8 cellular contexts compared by ENCODE assay signal in genomic region chr9:135906291-135907005, GRCh38. TPM values are rescaled to one million over a fixed set of nuclear protein-coding genes. Genes with fewer than 3 reads are reported as not detected.
DNase-seq lines count a peak whose midpoint lies in the region; ATAC-seq and TF ChIP-seq lines count a peak whose summit lies in the region.

No MANE protein-coding gene starts in this region.

- peak overlapping the region; percentile 44 for H3K27ac ChIP-seq in CD4-positive, alpha-beta memory T cell (ENCODE audit: low read depth, low read length)
- H3K27ac ChIP-seq in HUES48 (ENCODE audit: low read depth, low read length) (peak overlapping the region; percentile 76), right cardiac atrium (ENCODE audit: low read length) (peak overlapping the region; percentile 50)

- H3K27me3 Mint-ChIP-seq in CD4-positive, alpha-beta memory T cell = no peaks in the 10 kb centered on the region
- H3K27me3 Mint-ChIP-seq in activated T-cell treated with anti-CD3 and anti-CD28 coated beads, Interleukin-2, amount 50 U/mL, for 24 hours = no peaks in the 10 kb centered on the region

- H3K9ac ChIP-seq in HUES48 (ENCODE audit: low read depth, low read length) = peak overlapping the region; percentile 59; the same call in 1 of the 2 replicates

- no peaks in the 10 kb centered on the region for H3K27me3 ChIP-seq in CD4-positive, alpha-beta memory T cell (ENCODE audit: insufficient read depth, low read length)
- no peaks in the 10 kb centered on the region for H3K27me3 ChIP-seq in HUES48 (ENCODE audit: control insufficient read depth, insufficient read depth, low read length)
- no peaks in the 10 kb centered on the region for H3K27me3 ChIP-seq in right cardiac atrium (ENCODE audit: control insufficient read depth, insufficient read depth)

- WGBS in right cardiac atrium = under 1% methylated on average over 70 of the region's 70 CpGs

- intact Hi-C loops in CD4-positive, alpha-beta memory T cell (cut with micrococcal nuclease) = loop anchor here (1.0 to 5.0 kb wide), 3 partner anchors 55 to 576 kb away; partner anchors contain the start of genes QSOX2, SEC16A and UBAC1
- intact Hi-C loops in right cardiac atrium (cut with DNase I) = no loop called here

- peaks cover 44% of the 10 kb centered on the region for H3K4me1 ChIP-seq in CD4-positive, alpha-beta memory T cell (ENCODE audit: insufficient read depth, low read length)
- peaks cover 25% of the 10 kb centered on the region for H3K4me1 ChIP-seq in HUES48 (ENCODE audit: control insufficient read depth, insufficient read depth, low read length)
- H3K4me1 ChIP-seq in right cardiac atrium (ENCODE audit: control insufficient read depth, insufficient read depth, low read length) = peaks cover 12% of the 10 kb centered on the region

- no peaks in the 10 kb centered on the region for H3K36me3 ChIP-seq in CD4-positive, alpha-beta memory T cell (ENCODE audit: insufficient read depth, low read length)
- peaks cover 21% of the 10 kb centered on the region for H3K36me3 ChIP-seq in HUES48 (ENCODE audit: control insufficient read depth, insufficient read depth, low read length)

- peaks cover 43 to 70% (median 57%) of the 10 kb centered on the region in 4 donors for H3K4me1 Mint-ChIP-seq in CD4-positive, alpha-beta memory T cell
- H3K4me1 Mint-ChIP-seq in activated T-cell treated with anti-CD3 and anti-CD28 coated beads, Interleukin-2, amount 50 U/mL, for 24 hours (ENCODE audit: low read depth) = peaks cover 77% of the 10 kb centered on the region

- H3K9me3 ChIP-seq in CD4-positive, alpha-beta memory T cell (ENCODE audit: control insufficient read depth in 1 of 2, low read length in 2 of 2) = no peaks in the 10 kb centered on the region
- 0 out of 2 replicates have a peak, but pooled peaks cover 2% of the 10 kb centered on the region for H3K9me3 ChIP-seq in HUES48 (ENCODE audit: control insufficient read depth, insufficient read depth, low read length)
- H3K9me3 ChIP-seq in right cardiac atrium (ENCODE audit: control insufficient read depth, low read length) = no peaks in the 10 kb centered on the region

- peak overlapping the region; percentile 82 to 94 (median 91) for H3K4me3 Mint-ChIP-seq in CD4-positive, alpha-beta memory T cell
- H3K4me3 Mint-ChIP-seq in activated T-cell treated with anti-CD3 and anti-CD28 coated beads, Interleukin-2, amount 50 U/mL, for 24 hours = peak overlapping the region; percentile 85

- CTCF ChIA-PET in CD4-positive, alpha-beta memory T cell (lab: Charles Lee; ENCODE audit: partially characterized antibody) = interaction anchor here (1.2 kb wide), 1 partner anchor 41 kb away, joined by 4 read pairs; no protein-coding TSS in a partner anchor

- peak overlapping the region; percentile 33 to 63 for H3K4me3 ChIP-seq in CD4-positive, alpha-beta memory T cell (ENCODE audit: low read length in 2 of 2)
- H3K4me3 ChIP-seq in HUES48 (ENCODE audit: low read depth, low read length) (peak overlapping the region; percentile 80), right cardiac atrium (ENCODE audit: low read length) (peak overlapping the region; percentile 98), retinal pigment epithelial cell (ENCODE audit: low read length) (peak overlapping the region; percentile 38)

- H3K36me3 Mint-ChIP-seq in CD4-positive, alpha-beta memory T cell = peaks cover 22 to 25% of the 10 kb centered on the region in 2 donors
- H3K36me3 Mint-ChIP-seq in activated T-cell treated with anti-CD3 and anti-CD28 coated beads, Interleukin-2, amount 50 U/mL, for 24 hours (ENCODE audit: low read depth) = peaks cover 70% of the 10 kb centered on the region

- POLR2A ChIA-PET in CD4-positive, alpha-beta memory T cell (lab: Charles Lee; ENCODE audit: partially characterized antibody) = interaction anchor here (4.1 kb wide), 1 partner anchor 54 kb away, joined by 23 read pairs; the partner anchor contains the start of gene UBAC1

- H3K9me3 Mint-ChIP-seq in CD4-positive, alpha-beta memory T cell = peaks cover 0 to 4% (median under 1%) of the 10 kb centered on the region in 8 donors
- H3K9me3 Mint-ChIP-seq in activated T-cell treated with anti-CD3 and anti-CD28 coated beads, Interleukin-2, amount 50 U/mL, for 24 hours = no peaks in the 10 kb centered on the region

- peak overlapping the region; percentile 67 to 95 (median 86) for H3K27ac Mint-ChIP-seq in CD4-positive, alpha-beta memory T cell
- H3K27ac Mint-ChIP-seq in activated T-cell treated with anti-CD3 and anti-CD28 coated beads, Interleukin-2, amount 50 U/mL, for 24 hours = peak overlapping the region; percentile 94

- TF ChIP-seq CTCF in retinal pigment epithelial cell (conservative IDR thresholded peaks at IDR 0.05; ENCODE audit: low read depth, low read length) = no peak

- DNase-seq in CD4-positive, alpha-beta memory T cell = peak in 3 of 5 donors; percentile 17 to 23 (median 21)
- DNase-seq in activated T-cell treated with anti-CD3 and anti-CD28 coated beads, Interleukin-2, amount 50 U/mL, for 24 hours = no peak
- peak in 1 of 3 donors; percentile 77 for DNase-seq in right cardiac atrium
- peak; percentile 54 for DNase-seq in retinal pigment epithelial cell (ENCODE audit: low read depth)
- DNase-seq in middle frontal gyrus (ENCODE audit: extremely low spot score, low spot score) = no peak
- DNase-seq in H4 (ENCODE audit: low spot score) = no peak

- ATAC-seq in GM19397 (IDR thresholded peaks at IDR 0.05; ENCODE audit: unreplicated experiment) = peak; percentile 3
- no peak for ATAC-seq in right cardiac atrium

RNA-seq across cellular contexts. Expression of gene CAMSAP1, which starts 0.9 kb away (rescaled TPM):
- 10 to 100 TPM; 40.6 to 51.7 TPM for total RNA-seq in CD4-positive, alpha-beta memory T cell
- polyA plus RNA-seq in CD4-positive, alpha-beta memory T cell = 1 to 10 TPM in 1 of 2 donors, under 1 TPM in 1; 0.76 to 4.4 TPM
- total RNA-seq in right cardiac atrium = 10 to 100 TPM; 13.9 to 22.8 (median 18.3) TPM
- polyA plus RNA-seq in right cardiac atrium = 10.0 TPM
- 11.0 and 13.5 TPM in 2 replicates for total RNA-seq in H4 (2014; rRNA removed; shearing (Covaris generic))

RNA-seq across cellular contexts. Expression of gene UBAC1, which starts 54.7 kb away (rescaled TPM):
- 10 to 100 TPM; 28.4 to 32.8 TPM for total RNA-seq in CD4-positive, alpha-beta memory T cell
- polyA plus RNA-seq in CD4-positive, alpha-beta memory T cell = 10 to 100 TPM; 23.0 to 27.7 TPM
- 10 to 100 TPM; 64.0 to 88.7 (median 76.2) TPM for total RNA-seq in right cardiac atrium
- polyA plus RNA-seq in right cardiac atrium = 83.3 TPM
- total RNA-seq in H4 (2014; rRNA removed; shearing (Covaris generic)) = 35.2 and 41.3 TPM in 2 replicates

Comparison
In these comparisons a context has a peak if more than half of its experiments do, and no peak if none do; other contexts are left out.
1. DNase-seq: peak in CD4-positive, alpha-beta memory T cell (3 of 5) and retinal pigment epithelial cell (single experiment); none in activated T-cell treated with anti-CD3 and anti-CD28 coated beads, Interleukin-2, amount 50 U/mL, for 24 hours (single experiment), middle frontal gyrus (single experiment) and H4 (single experiment).
2. H3K4me3 ChIP-seq: peak in every context shown above with its lines; median percentile 98 in right cardiac atrium; 80 in HUES48; 48 in CD4-positive, alpha-beta memory T cell; 38 in retinal pigment epithelial cell.
3. Peak in every context shown above with its lines, with median percentiles within 50 percentile points of each other: H3K27ac ChIP-seq.